In genomic region chr10:110500515-110500905, GRCh38 we compare ENCODE assay signal across 8 cellular contexts. TPM values are rescaled to one million over a fixed set of nuclear protein-coding genes. Genes with fewer than 3 reads are reported as not detected.
A peak's percentile ranks its signal among the peaks of the same experiment; 100 is the strongest.
DNase-seq lines count a peak whose midpoint lies in the region; ATAC-seq lines count a peak whose summit lies in the region.

No MANE protein-coding gene starts in this region.

- DNase-seq in AG08396 (ENCODE audit: low spot score) (peak; percentile 77), LHCN-M2 (ENCODE audit: low read depth) (peak; percentile 86), cerebellar cortex (ENCODE audit: low spot score) (peak; percentile 47), lung microvascular endothelial cell (ENCODE audit: low read depth in 2 of 2) (peak; percentile 44 to 54), pons (ENCODE audit: low spot score) (no peak)

- ATAC-seq in GM19035 (IDR thresholded peaks at IDR 0.05; ENCODE audit: unreplicated experiment) (no peak), GM21390 (IDR thresholded peaks at IDR 0.05; ENCODE audit: unreplicated experiment) (no peak), GM21619 (IDR thresholded peaks at IDR 0.05; ENCODE audit: unreplicated experiment) (no peak)

RNA-seq across cellular contexts. Expression of gene DUSP5, which starts 2.8 kb away (rescaled TPM):
- total RNA-seq in LHCN-M2 (2014; rRNA removed) (38.6 and 39.7 TPM in 2 replicates), lung microvascular endothelial cell (18.7 and 23.0 TPM in 2 replicates)
- 16.7 TPM for polyA plus RNA-seq in LHCN-M2 (2012)
